Comparison of ENCODE assay signal across 28 cellular contexts in the genomic region with DNA sequence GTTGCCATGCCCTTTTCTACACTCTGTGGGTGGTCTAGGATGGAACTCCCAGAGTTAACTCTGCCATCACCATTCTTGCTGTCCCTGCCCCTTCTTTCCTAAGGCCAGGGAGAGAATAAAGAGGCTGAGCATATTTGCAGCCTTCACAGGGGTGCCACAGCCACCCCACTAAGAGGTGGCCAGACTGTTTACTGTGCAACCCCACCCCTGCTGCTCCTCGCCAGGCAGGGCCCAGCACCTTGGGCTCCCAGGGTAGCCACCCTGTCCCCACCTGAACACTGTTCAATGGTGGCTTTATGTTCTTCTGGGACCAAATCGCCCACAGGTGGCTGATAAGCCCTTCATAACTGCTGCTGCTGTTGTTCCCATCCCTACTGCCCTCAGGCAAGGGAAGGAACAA.
"Had no signal": no experiment of that assay in that cellular context is flagged by ENCODE, and none has a peak within 500 bp of the region (broad histone marks: within the 10 kb centered on the region; RNA-seq: fewer than 3 reads in every experiment).

No MANE protein-coding gene starts in this region.

- ATAC-seq: activated CD4-positive, alpha-beta T cell treated with anti-CD3 and anti-CD28 coated beads for 36 hours; activated naive CD4-positive, alpha-beta T cell treated with anti-CD3 and anti-CD28 coated beads, Interleukin-2, amount 50 U/mL, for 72 hours; activated T-cell treated with anti-CD3 and anti-CD28 coated beads, Interleukin-2, amount 50 U/mL, for 4 hours; body of pancreas; Panc1 had no signal

- H3K4me3 ChIP-seq: adrenal gland, body of pancreas, breast epithelium, SJSA1 had no signal

- H3K27ac Mint-ChIP-seq: activated CD4-positive, alpha-beta T cell treated with anti-CD3 and anti-CD28 coated beads for 36 hours; activated CD4-positive, alpha-beta T cell treated with anti-CD3 and anti-CD28 coated beads, Interleukin-2, amount 10 ng/mL, durations not matched to agents 7 days and 5 days; activated naive CD4-positive, alpha-beta T cell treated with anti-CD3 and anti-CD28 coated beads for 36 hours; activated naive CD4-positive, alpha-beta T cell treated with anti-CD3 and anti-CD28 coated beads, Interleukin-2, amount 50 U/mL, for 72 hours; activated T-helper 1 cell treated with anti-CD3 and anti-CD28 coated beads, Interleukin-12 subunit alpha, Interleukin-12 subunit beta, Interleukin-2, Interleukin-4 antibody, amounts not matched to agents 30 ng/mL and 10 ng/mL and 1 ng/mL, durations not matched to agents 14 hours and 24 hours and 36 hours; T-helper 1 cell treated with Interleukin-12 subunit alpha and Interleukin-12 subunit beta and Interleukin-4 antibody, amounts not matched to agents 30 μg/mL and 1 μg/mL, for 36 hours; T-helper 2 cell treated with Interferon-gamma antibody and Interleukin-4, amounts not matched to agents 5 μg/mL and 100 μg/mL, for 36 hours had no signal

- H3K4me1 Mint-ChIP-seq: activated CD4-positive, alpha-beta T cell treated with anti-CD3 and anti-CD28 coated beads for 36 hours; activated CD4-positive, alpha-beta T cell treated with anti-CD3 and anti-CD28 coated beads, Interleukin-2, amount 10 ng/mL, durations not matched to agents 7 days and 5 days had no signal

- H3K4me1 ChIP-seq: adrenal gland, body of pancreas, breast epithelium, SJSA1 had no signal

- DNase-seq: activated CD4-positive, alpha-beta T cell treated with anti-CD3 and anti-CD28 coated beads for 36 hours; activated CD4-positive, alpha-beta T cell treated with anti-CD3 and anti-CD28 coated beads, Interleukin-2, amount 10 ng/mL, durations not matched to agents 7 days and 5 days; activated CD4-positive, alpha-beta T cell treated with anti-CD3 and anti-CD28 coated beads, Interleukin-2, amount 50 U/mL, for 48 hours; activated CD8-positive, alpha-beta memory T cell treated with anti-CD3 and anti-CD28 coated beads, Interleukin-2, amount 50 U/mL, for 4 hours; activated gamma-delta T cell treated with Interleukin-2 at 50 U/mL for 16 hours; activated naive CD4-positive, alpha-beta T cell treated with anti-CD3 and anti-CD28 coated beads for 36 hours; activated T-cell treated with anti-CD3 and anti-CD28 coated beads for 4 hours; activated T-cell treated with anti-CD3 and anti-CD28 coated beads, Interleukin-2, amount 50 U/mL, for 4 hours; adrenal gland; body of pancreas; MM.1S; MV-4-11; NCI-H1092; NCI-H1436 treated with DMSO at 0.1 percent for 48 hours; NCI-H187 treated with DMSO at 0.1 percent for 48 hours; NCI-H2081; NCI-H226; NCI-H446 treated with DMSO at 0.1 percent for 48 hours; NCI-H524; SHP77 treated with DMSO at 0.1 percent for 48 hours; SK-N-SH had no signal

- H3K4me3 Mint-ChIP-seq: activated CD4-positive, alpha-beta T cell treated with anti-CD3 and anti-CD28 coated beads for 36 hours; activated CD4-positive, alpha-beta T cell treated with anti-CD3 and anti-CD28 coated beads, Interleukin-2, amount 10 ng/mL, durations not matched to agents 7 days and 5 days; activated naive CD4-positive, alpha-beta T cell treated with anti-CD3 and anti-CD28 coated beads for 36 hours; activated T-cell treated with anti-CD3 and anti-CD28 coated beads, Interleukin-2, amount 50 U/mL, for 4 hours; activated T-helper 1 cell treated with anti-CD3 and anti-CD28 coated beads, Interleukin-12 subunit alpha, Interleukin-12 subunit beta, Interleukin-2, Interleukin-4 antibody, amounts not matched to agents 30 ng/mL and 10 ng/mL and 1 ng/mL, durations not matched to agents 14 hours and 24 hours and 36 hours; T-helper 1 cell treated with Interleukin-12 subunit alpha and Interleukin-12 subunit beta and Interleukin-4 antibody, amounts not matched to agents 30 μg/mL and 1 μg/mL, for 36 hours; T-helper 2 cell treated with Interferon-gamma antibody and Interleukin-4, amounts not matched to agents 5 μg/mL and 100 μg/mL, for 36 hours had no signal

- H3K36me3 ChIP-seq: adrenal gland, breast epithelium, SJSA1 had no signal

- H3K9me3 Mint-ChIP-seq: activated CD4-positive, alpha-beta T cell treated with anti-CD3 and anti-CD28 coated beads, Interleukin-2, amount 10 ng/mL, durations not matched to agents 7 days and 5 days; activated naive CD4-positive, alpha-beta T cell treated with anti-CD3 and anti-CD28 coated beads for 36 hours; activated T-cell treated with anti-CD3 and anti-CD28 coated beads, Interleukin-2, amount 50 U/mL, for 4 hours; activated T-helper 1 cell treated with anti-CD3 and anti-CD28 coated beads, Interleukin-12 subunit alpha, Interleukin-12 subunit beta, Interleukin-2, Interleukin-4 antibody, amounts not matched to agents 30 ng/mL and 10 ng/mL and 1 ng/mL, durations not matched to agents 14 hours and 24 hours and 36 hours; T-helper 1 cell treated with Interleukin-12 subunit alpha and Interleukin-12 subunit beta and Interleukin-4 antibody, amounts not matched to agents 30 μg/mL and 1 μg/mL, for 36 hours; T-helper 2 cell treated with Interferon-gamma antibody and Interleukin-4, amounts not matched to agents 5 μg/mL and 100 μg/mL, for 36 hours had no signal

- H3K27ac ChIP-seq: adrenal gland, body of pancreas, breast epithelium, SJSA1 had no signal

- H3K27me3 ChIP-seq: adrenal gland, body of pancreas, breast epithelium, SJSA1 had no signal

- H3K9me3 ChIP-seq: adrenal gland, body of pancreas, breast epithelium, SJSA1, SK-N-SH had no signal

- H3K36me3 Mint-ChIP-seq: activated naive CD4-positive, alpha-beta T cell treated with anti-CD3 and anti-CD28 coated beads, Interleukin-2, amount 50 U/mL, for 72 hours had no signal

- H3K27me3 Mint-ChIP-seq: activated CD4-positive, alpha-beta T cell treated with anti-CD3 and anti-CD28 coated beads for 36 hours had no signal
